29 cellular contexts compared by ENCODE assay signal in genomic region chr13:44783987-44784734, GRCh38.
"Had no signal": no experiment of that assay in that cellular context is flagged by ENCODE, and none has a peak within 500 bp of the region (broad histone marks: within the 10 kb centered on the region; RNA-seq: fewer than 3 reads in every experiment).

No MANE protein-coding gene starts in this region.

- FAIRE-seq: bronchial epithelial cell, frontal cortex had no signal

- H3K27ac ChIP-seq: ascending aorta, brain microvascular endothelial cell, coronary artery, dorsolateral prefrontal cortex had no signal

- ATAC-seq: activated CD4-positive, alpha-beta T cell treated with anti-CD3 and anti-CD28 coated beads for 36 hours; activated CD8-positive, alpha-beta memory T cell treated with anti-CD3 and anti-CD28 coated beads, Interleukin-2, amount 10 ng/mL, durations not matched to agents 7 days and 5 days; activated CD8-positive, alpha-beta T cell treated with anti-CD3 and anti-CD28 coated beads, Interleukin-2, amount 10 ng/mL, durations not matched to agents 7 days and 5 days; activated naive CD4-positive, alpha-beta T cell treated with anti-CD3 and anti-CD28 coated beads, Interleukin-2, amount 50 U/mL, for 72 hours; activated T-cell treated with anti-CD3 and anti-CD28 coated beads, Interleukin-2, amount 50 U/mL, for 72 hours; esophagus mucosa had no signal

- H3K36me3 ChIP-seq: ascending aorta, brain microvascular endothelial cell had no signal

- H3K9me3 ChIP-seq: ascending aorta had no signal

- H3K4me1 ChIP-seq: ascending aorta had no signal

- H3K27me3 ChIP-seq: ascending aorta, brain microvascular endothelial cell had no signal

- DNase-seq: activated CD4-positive, alpha-beta memory T cell treated with anti-CD3 and anti-CD28 coated beads for 36 hours; activated CD4-positive, alpha-beta T cell treated with anti-CD3 and anti-CD28 coated beads for 36 hours; activated CD4-positive, alpha-beta T cell treated with anti-CD3 and anti-CD28 coated beads, Interleukin-2, amount 10 ng/mL, durations not matched to agents 24 days and 14 days; activated CD4-positive, CD25-positive, alpha-beta regulatory T cell; activated CD4-positive, CD25-positive, alpha-beta regulatory T cell treated with anti-CD3 and anti-CD28 coated beads, Interleukin-2, amount 50 U/mL, for 72 hours; activated CD8-positive, alpha-beta memory T cell treated with anti-CD3 and anti-CD28 coated beads, Interleukin-2, amount 10 ng/mL, durations not matched to agents 7 days and 5 days; activated CD8-positive, alpha-beta memory T cell treated with anti-CD3 and anti-CD28 coated beads, Interleukin-2, amount 50 U/mL, for 48 hours; activated CD8-positive, alpha-beta T cell treated with anti-CD3 and anti-CD28 coated beads, Interleukin-2, amount 10 ng/mL, durations not matched to agents 7 days and 5 days; activated gamma-delta T cell; activated naive CD4-positive, alpha-beta T cell; activated naive CD4-positive, alpha-beta T cell treated with anti-CD3 and anti-CD28 coated beads, Interleukin-2, amount 10 ng/mL, durations not matched to agents 7 days and 5 days; activated naive CD8-positive, alpha-beta T cell treated with anti-CD3 and anti-CD28 coated beads, Interleukin-2, amount 10 ng/mL, durations not matched to agents 7 days and 5 days; activated T-cell treated with anti-CD3 and anti-CD28 coated beads for 4 hours; activated T-cell treated with anti-CD3 and anti-CD28 coated beads, Interleukin-2, amount 50 U/mL, for 24 hours; activated T-cell treated with anti-CD3 and anti-CD28 coated beads, Interleukin-2, amount 50 U/mL, for 72 hours; brain microvascular endothelial cell; dorsolateral prefrontal cortex; effector memory CD4-positive, alpha-beta T cell; endodermal cell; foreskin fibroblast; glutamatergic neuron; T-helper 1 cell; T-helper 2 cell had no signal

- H3K4me3 ChIP-seq: ascending aorta, coronary artery, dorsolateral prefrontal cortex had no signal
